In genomic region chr11:76693791-76694190, GRCh38 we compare ENCODE assay signal across 2 cellular contexts.
TF ChIP-seq lines count a peak whose summit lies in the region.

No MANE protein-coding gene starts in this region.

TF ChIP-seq in IMR-90, 13 proteins besides CTCF, POLR2A, EP300 and RAD21 (continued from another document):
- TF ChIP-seq MAFK (IDR thresholded peaks at IDR 0.05; ENCODE audit: low read depth, low read length), result no peak
TF ChIP-seq in IMR-90: peak in this region for 0.

TF ChIP-seq in endothelial cell of umbilical vein, 7 proteins besides CTCF, POLR2A, EP300 and RAD21 (continued from another document):
- TF ChIP-seq POLR2AphosphoS5 (IDR thresholded peaks at IDR 0.05; ENCODE audit: insufficient read depth, low read depth, low read length) (no peak), GATA2 (IDR thresholded peaks at IDR 0.05; ENCODE audit: insufficient read depth, insufficient read length, low read depth, low read length) (no peak), EZH2 (IDR thresholded peaks at IDR 0.05; ENCODE audit: borderline replicate concordance, low read depth, low read length, severe bottlenecking) (no peak), FOS (IDR thresholded peaks at IDR 0.05; ENCODE audit: borderline replicate concordance, insufficient read depth, low read length) (no peak), JUN (IDR thresholded peaks at IDR 0.05; ENCODE audit: borderline replicate concordance, insufficient read depth, insufficient read length, low read depth) (no peak)
